Comparison of ENCODE assay signal across 8 cellular contexts in the genomic region with DNA sequence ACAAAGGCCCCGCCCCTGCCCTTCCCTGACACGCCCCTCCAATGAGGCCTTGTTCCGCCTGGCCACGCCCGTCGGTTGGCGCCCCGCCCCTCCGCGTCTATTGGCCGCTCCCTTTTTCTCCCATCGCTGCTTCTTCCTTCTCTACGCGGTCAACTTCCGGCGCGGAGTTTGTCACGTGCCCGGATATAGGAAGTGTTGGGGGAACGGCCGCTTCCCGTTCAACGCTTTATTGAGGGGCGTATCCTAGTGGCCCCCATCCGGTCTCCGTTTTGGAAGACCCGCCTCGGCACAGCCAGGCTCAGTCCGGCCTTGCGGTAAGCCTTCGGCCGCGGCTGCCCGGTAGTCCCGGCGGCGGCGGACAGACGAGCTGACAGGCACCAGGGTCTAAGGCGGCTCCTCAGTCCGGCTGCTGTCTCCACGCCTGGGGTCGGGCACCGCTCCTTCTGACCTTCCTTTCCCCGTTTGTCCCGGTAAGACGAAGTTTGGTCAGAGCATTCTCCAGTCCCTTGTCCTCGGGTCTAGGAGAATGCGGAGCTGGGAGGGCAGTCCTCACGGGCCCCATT. TPM values are rescaled to one million over a fixed set of nuclear protein-coding genes. Genes with fewer than 3 reads are reported as not detected.
DNase-seq lines count a peak whose midpoint lies in the region; ATAC-seq and TF ChIP-seq lines count a peak whose summit lies in the region.

Gene EXOC1, plus strand, starts transcription at position 165 of the 563 bp plus-strand sequence. CDS start 4,676 bp downstream, outside the sequence.

- H3K4me1 Mint-ChIP-seq in activated CD4-positive, alpha-beta memory T cell treated with anti-CD3 and anti-CD28 coated beads for 36 hours (ENCODE audit: low read depth), result peaks cover 33% of the 10 kb centered on the region

- no peaks in the 10 kb centered on the region for H3K36me3 ChIP-seq in liver (ENCODE audit: control insufficient read depth in 4 of 4, insufficient read depth in 3 of 4, low read depth in 1 of 4, low read length in 3 of 4)

- H3K27me3 Mint-ChIP-seq in activated CD4-positive, alpha-beta memory T cell treated with anti-CD3 and anti-CD28 coated beads for 36 hours, result no peaks in the 10 kb centered on the region

- H3K9ac ChIP-seq in liver (ENCODE audit: low read depth in 1 of 2, low read length in 2 of 2), result peak within 1 kb of the TSS in 1 of 2 donors; percentile 88

- intact Hi-C loops in activated CD4-positive, alpha-beta memory T cell treated with anti-CD3 and anti-CD28 coated beads for 36 hours (cut with micrococcal nuclease), result loop anchor here (1.0 to 10.0 kb wide), 7 partner anchors 13 to 1121 kb away; partner anchors contain the start of genes CEP135, NOA1, POLR2B and SRD5A3
- intact Hi-C loops in dorsolateral prefrontal cortex (cut with DNase I), result loop anchor here (2.0 to 10.0 kb wide), 4 partner anchors 307 to 509 kb away; partner anchors contain the start of genes CLOCK (in 2 of the 2), SRD5A3 (in 1 of the 2) and TMEM165 (in 1 of the 2)

- DNase-seq in CD1c-positive myeloid dendritic cell (ENCODE audit: extremely low spot score) (peak; percentile 97), NCI-H82 treated with DMSO at 0.1 percent for 48 hours (lab: John Stamatoyannopoulos, UW; ENCODE audit: unreplicated experiment) (peak; percentile 87), dorsolateral prefrontal cortex (peak; percentile 97 to 99 (median 98))
- peak; percentile 99 for DNase-seq in activated CD4-positive, alpha-beta memory T cell treated with anti-CD3 and anti-CD28 coated beads for 36 hours
- DNase-seq in stimulated activated CD4-positive, alpha-beta T cell treated with anti-CD3 and anti-CD28 coated beads, Interleukin-4, amount 100 ng/mL, for 24 hours, result peak; percentile 99

- H3K27ac Mint-ChIP-seq in activated CD4-positive, alpha-beta memory T cell treated with anti-CD3 and anti-CD28 coated beads for 36 hours, result peak within 1 kb of the TSS; percentile 82

- WGBS in liver, result under 1% methylated on average over 50 of the region's 50 CpGs

- peaks cover 11% of the 10 kb centered on the region for H3K36me3 Mint-ChIP-seq in activated CD4-positive, alpha-beta memory T cell treated with anti-CD3 and anti-CD28 coated beads for 36 hours

- ATAC-seq in GM19438 (IDR thresholded peaks at IDR 0.05; ENCODE audit: low read depth, unreplicated experiment) (peak; percentile 98), HG03575 (IDR thresholded peaks at IDR 0.05; ENCODE audit: extremely low read depth, insufficient number of reproducible peaks, low FRiP score, unreplicated experiment) (peak; percentile 84)

- H3K4me3 Mint-ChIP-seq in activated CD4-positive, alpha-beta memory T cell treated with anti-CD3 and anti-CD28 coated beads for 36 hours, result peak within 1 kb of the TSS; percentile 7

- no peaks in the 10 kb centered on the region for H3K9me3 Mint-ChIP-seq in activated CD4-positive, alpha-beta memory T cell treated with anti-CD3 and anti-CD28 coated beads for 36 hours

- TF ChIP-seq RAD21 in liver (IDR thresholded peaks at IDR 0.05), result no peak

- H3K4me3 ChIP-seq in dorsolateral prefrontal cortex (peak within 1 kb of the TSS; percentile 65 to 100 (median 93)), liver (ENCODE audit: low read depth in 1 of 3, low read length in 3 of 3) (peak within 1 kb of the TSS; percentile 76 to 96 (median 92))

- no peaks in the 10 kb centered on the region for H3K9me3 ChIP-seq in liver (ENCODE audit: control insufficient read depth in 4 of 4, low read length in 3 of 4)

- CTCF ChIA-PET in activated CD4-positive, alpha-beta memory T cell treated with anti-CD3 and anti-CD28 coated beads for 36 hours (lab: Charles Lee), result interaction anchor here (1.0 to 2.5 kb wide), 3 partner anchors 13 to 308 kb away, joined by 3 to 7 read pairs (median 4); partner anchors contain the start of gene CEP135

- H3K27ac ChIP-seq in dorsolateral prefrontal cortex, result peak within 1 kb of the TSS in 42 of 59 donors; percentile 2 to 85 (median 60)
- peak within 1 kb of the TSS; percentile 47 to 73 for H3K27ac ChIP-seq in liver (ENCODE audit: low read depth in 1 of 2, low read length in 2 of 2)

- H3K4me1 ChIP-seq in liver (ENCODE audit: control insufficient read depth in 4 of 4, insufficient read depth in 4 of 4, low read length in 3 of 4), result peaks cover 4 to 14% (median 10%) of the 10 kb centered on the region in 4 donors

- H3K27me3 ChIP-seq in dorsolateral prefrontal cortex (peaks cover 0 to 12% (median 0%) of the 10 kb centered on the region in 45 donors), liver (ENCODE audit: control insufficient read depth in 4 of 4, insufficient read depth in 4 of 4, low read length in 3 of 4) (no peaks in the 10 kb centered on the region)

- TF ChIP-seq CTCF in dorsolateral prefrontal cortex (IDR thresholded peaks at IDR 0.05 in 54 of 56, conservative IDR thresholded peaks at IDR 0.05 in 2 of 56; ENCODE audit: low read depth in 1 of 56, partially characterized antibody in 56 of 56) (peak in 19 of 56 donors; percentile 8 to 51 (median 28)), liver (IDR thresholded peaks at IDR 0.05; ENCODE audit: low read depth, low read length, missing input control) (no peak)

- POLR2A ChIA-PET in activated CD4-positive, alpha-beta memory T cell treated with anti-CD3 and anti-CD28 coated beads for 36 hours (lab: Charles Lee), result no interaction called here

TF ChIP-seq in liver, 16 proteins besides CTCF, POLR2A, EP300 and RAD21:
- TF ChIP-seq NR2F2 (IDR thresholded peaks at IDR 0.05) (no peak), TAF1 (conservative IDR thresholded peaks at IDR 0.05) (no peak), FOXA2 (IDR thresholded peaks at IDR 0.05) (no peak), RXRA (IDR thresholded peaks at IDR 0.05) (peak; percentile 7 to 21), HNF4A (conservative IDR thresholded peaks at IDR 0.05) (no peak), ZBTB33 (IDR thresholded peaks at IDR 0.05) (no peak), GABPA (IDR thresholded peaks at IDR 0.05 in 1 of 2, conservative IDR thresholded peaks at IDR 0.05 in 1 of 2) (peak; percentile 91 to 98), ATF3 (IDR thresholded peaks at IDR 0.05) (no peak), JUND (IDR thresholded peaks at IDR 0.05) (no peak), EGR1 (IDR thresholded peaks at IDR 0.05; ENCODE audit: low read depth in 2 of 2) (peak; percentile 86 to 93), REST (IDR thresholded peaks at IDR 0.05) (peak; percentile 8), SP1 (IDR thresholded peaks at IDR 0.05) (peak; percentile 76), YY1 (IDR thresholded peaks at IDR 0.05) (peak; percentile 71), FOXA1 (IDR thresholded peaks at IDR 0.05) (peak; percentile 3), HNF4G (IDR thresholded peaks at IDR 0.05) (no peak)
- TF ChIP-seq, protein P1, sequence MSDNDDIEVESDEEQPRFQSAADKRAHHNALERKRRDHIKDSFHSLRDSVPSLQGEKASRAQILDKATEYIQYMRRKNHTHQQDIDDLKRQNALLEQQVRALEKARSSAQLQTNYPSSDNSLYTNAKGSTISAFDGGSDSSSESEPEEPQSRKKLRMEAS (IDR thresholded peaks at IDR 0.05), result peak; percentile 70
TF ChIP-seq in liver: peak in this region for 8.

RNA-seq across cellular contexts. Expression of gene EXOC1, which starts in this region (rescaled TPM):
- total RNA-seq in activated CD4-positive, alpha-beta memory T cell treated with anti-CD3 and anti-CD28 coated beads for 36 hours, result 10 to 100 TPM; 21.9 to 22.4 TPM
- total RNA-seq in dorsolateral prefrontal cortex (10 to 100 TPM; 22.0 to 65.5 (median 49.2) TPM), liver (10 to 100 TPM; 10.3 to 18.0 TPM)
- polyA plus RNA-seq in liver, result 1 to 10 TPM; 4.2 to 6.8 TPM

Comparison
In these comparisons a context has a peak if more than half of its experiments do, and no peak if none do; other contexts are left out.
1. Peak in every context shown above with its lines: DNase-seq, ATAC-seq, H3K4me3 ChIP-seq and H3K27ac ChIP-seq.